Comparison of ENCODE assay signal across 3 cellular contexts in the genomic region with DNA sequence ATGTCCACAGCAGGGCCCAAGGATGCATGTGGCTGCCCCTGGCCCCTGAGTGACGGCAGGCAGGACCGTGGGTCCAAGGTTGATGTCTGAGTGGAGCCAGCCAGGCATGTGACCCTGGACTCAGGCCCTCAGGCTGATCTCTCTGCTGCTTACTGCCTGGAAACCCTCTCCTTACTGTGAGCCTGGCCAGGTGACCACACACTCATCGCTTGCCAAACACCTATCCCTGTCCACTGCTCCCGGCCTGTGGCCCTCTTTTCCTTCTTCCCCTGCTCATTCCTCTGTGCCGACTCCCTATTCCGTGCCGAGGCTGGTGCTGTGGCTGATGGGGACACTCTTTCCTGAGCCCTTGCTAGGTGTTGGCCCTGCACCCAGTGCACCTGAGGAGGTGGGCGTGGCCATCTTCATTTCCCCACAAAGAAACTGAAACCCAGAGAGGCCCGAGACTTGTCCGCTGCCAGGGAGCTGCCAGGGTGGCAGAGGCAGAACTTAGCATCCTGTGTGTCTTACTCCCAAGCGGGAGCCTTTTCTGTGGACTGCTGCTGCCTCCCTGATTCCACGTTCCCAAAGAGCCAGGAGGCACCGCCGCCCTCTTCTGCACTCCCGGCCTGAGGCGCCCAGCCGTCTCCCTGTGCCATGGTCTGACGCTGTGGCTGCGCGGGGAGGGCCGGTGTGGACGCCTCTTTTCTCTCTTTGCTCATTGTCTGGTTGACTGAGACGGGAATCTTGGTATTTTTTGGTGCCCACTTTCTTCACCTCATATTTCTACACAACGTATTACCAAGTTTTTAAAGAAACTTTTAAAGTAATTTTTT.
A peak's percentile ranks its signal among the peaks of the same experiment; 100 is the strongest.
TF ChIP-seq lines count a peak whose summit lies in the region.

No MANE protein-coding gene starts in this region.

TF ChIP-seq in IMR-90, 13 proteins besides CTCF, POLR2A, EP300 and RAD21:
- no peak for TF ChIP-seq MAZ (IDR thresholded peaks at IDR 0.05; ENCODE audit: borderline replicate concordance, low read depth, low read length)
- TF ChIP-seq, protein P1, sequence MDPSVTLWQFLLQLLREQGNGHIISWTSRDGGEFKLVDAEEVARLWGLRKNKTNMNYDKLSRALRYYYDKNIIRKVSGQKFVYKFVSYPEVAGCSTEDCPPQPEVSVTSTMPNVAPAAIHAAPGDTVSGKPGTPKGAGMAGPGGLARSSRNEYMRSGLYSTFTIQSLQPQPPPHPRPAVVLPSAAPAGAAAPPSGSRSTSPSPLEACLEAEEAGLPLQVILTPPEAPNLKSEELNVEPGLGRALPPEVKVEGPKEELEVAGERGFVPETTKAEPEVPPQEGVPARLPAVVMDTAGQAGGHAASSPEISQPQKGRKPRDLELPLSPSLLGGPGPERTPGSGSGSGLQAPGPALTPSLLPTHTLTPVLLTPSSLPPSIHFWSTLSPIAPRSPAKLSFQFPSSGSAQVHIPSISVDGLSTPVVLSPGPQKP (IDR thresholded peaks at IDR 0.05; ENCODE audit: borderline replicate concordance, low read depth, low read length) = no peak
- no peak for TF ChIP-seq RCOR1 (IDR thresholded peaks at IDR 0.05; ENCODE audit: insufficient replicate concordance, low read length)
- TF ChIP-seq MAFK (IDR thresholded peaks at IDR 0.05; ENCODE audit: low read depth, low read length) = no peak
- TF ChIP-seq CEBPB (IDR thresholded peaks at IDR 0.05; ENCODE audit: low read depth, low read length) = no peak
- TF ChIP-seq MXI1 (IDR thresholded peaks at IDR 0.05; ENCODE audit: borderline replicate concordance, low read depth, low read length) = no peak
- no peak for TF ChIP-seq NFE2L2 (IDR thresholded peaks at IDR 0.05; ENCODE audit: low read depth, low read length)
- no peak for TF ChIP-seq CHD1 (IDR thresholded peaks at IDR 0.05; ENCODE audit: low read depth, low read length)
- no peak for TF ChIP-seq SMC3 (IDR thresholded peaks at IDR 0.05; ENCODE audit: low read depth, low read length)
- TF ChIP-seq RFX5 (IDR thresholded peaks at IDR 0.05; ENCODE audit: low read depth, low read length) = no peak
- TF ChIP-seq BHLHE40 (IDR thresholded peaks at IDR 0.05; ENCODE audit: low read depth, low read length) = no peak
- TF ChIP-seq, protein P2, sequence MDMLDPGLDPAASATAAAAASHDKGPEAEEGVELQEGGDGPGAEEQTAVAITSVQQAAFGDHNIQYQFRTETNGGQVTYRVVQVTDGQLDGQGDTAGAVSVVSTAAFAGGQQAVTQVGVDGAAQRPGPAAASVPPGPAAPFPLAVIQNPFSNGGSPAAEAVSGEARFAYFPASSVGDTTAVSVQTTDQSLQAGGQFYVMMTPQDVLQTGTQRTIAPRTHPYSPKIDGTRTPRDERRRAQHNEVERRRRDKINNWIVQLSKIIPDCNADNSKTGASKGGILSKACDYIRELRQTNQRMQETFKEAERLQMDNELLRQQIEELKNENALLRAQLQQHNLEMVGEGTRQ (IDR thresholded peaks at IDR 0.05; ENCODE audit: low read depth, low read length) = no peak
- TF ChIP-seq FOS (IDR thresholded peaks at IDR 0.05; ENCODE audit: low read depth, low read length) = no peak

TF ChIP-seq in WTC11, 78 proteins besides CTCF, POLR2A, EP300 and RAD21:
- TF ChIP-seq GABPB1 (CRISPR knock-in tag; IDR thresholded peaks at IDR 0.05) (no peak), ZNF416 (CRISPR knock-in tag; IDR thresholded peaks at IDR 0.05) (no peak), FOXK1 (CRISPR knock-in tag; IDR thresholded peaks at IDR 0.05) (no peak), ESRRA (CRISPR knock-in tag; IDR thresholded peaks at IDR 0.05; ENCODE audit: borderline replicate concordance) (no peak), MXD4 (CRISPR knock-in tag; IDR thresholded peaks at IDR 0.05; ENCODE audit: borderline replicate concordance) (no peak), ZNF138 (CRISPR knock-in tag; conservative IDR thresholded peaks at IDR 0.05) (no peak), SP1 (CRISPR knock-in tag; conservative IDR thresholded peaks at IDR 0.05) (no peak), CREM (CRISPR knock-in tag; IDR thresholded peaks at IDR 0.05) (no peak), GRHL2 (CRISPR knock-in tag; IDR thresholded peaks at IDR 0.05; ENCODE audit: insufficient replicate concordance, severe bottlenecking) (no peak), ELF4 (CRISPR knock-in tag; IDR thresholded peaks at IDR 0.05; ENCODE audit: low read depth) (no peak), SOX15 (CRISPR knock-in tag; IDR thresholded peaks at IDR 0.05) (no peak), MYBL2 (CRISPR knock-in tag; IDR thresholded peaks at IDR 0.05) (no peak), JUN (CRISPR knock-in tag; IDR thresholded peaks at IDR 0.05) (no peak), NR1H2 (CRISPR knock-in tag; IDR thresholded peaks at IDR 0.05) (no peak)
- TF ChIP-seq, protein P3, sequence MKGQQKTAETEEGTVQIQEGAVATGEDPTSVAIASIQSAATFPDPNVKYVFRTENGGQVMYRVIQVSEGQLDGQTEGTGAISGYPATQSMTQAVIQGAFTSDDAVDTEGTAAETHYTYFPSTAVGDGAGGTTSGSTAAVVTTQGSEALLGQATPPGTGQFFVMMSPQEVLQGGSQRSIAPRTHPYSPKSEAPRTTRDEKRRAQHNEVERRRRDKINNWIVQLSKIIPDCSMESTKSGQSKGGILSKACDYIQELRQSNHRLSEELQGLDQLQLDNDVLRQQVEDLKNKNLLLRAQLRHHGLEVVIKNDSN (CRISPR knock-in tag; IDR thresholded peaks at IDR 0.05) = no peak
- TF ChIP-seq, protein P2 (CRISPR knock-in tag; IDR thresholded peaks at IDR 0.05) = no peak
- TF ChIP-seq, protein P4, sequence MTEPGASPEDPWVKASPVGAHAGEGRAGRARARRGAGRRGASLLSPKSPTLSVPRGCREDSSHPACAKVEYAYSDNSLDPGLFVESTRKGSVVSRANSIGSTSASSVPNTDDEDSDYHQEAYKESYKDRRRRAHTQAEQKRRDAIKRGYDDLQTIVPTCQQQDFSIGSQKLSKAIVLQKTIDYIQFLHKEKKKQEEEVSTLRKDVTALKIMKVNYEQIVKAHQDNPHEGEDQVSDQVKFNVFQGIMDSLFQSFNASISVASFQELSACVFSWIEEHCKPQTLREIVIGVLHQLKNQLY (CRISPR knock-in tag; IDR thresholded peaks at IDR 0.05) = no peak
- TF ChIP-seq, protein P5, sequence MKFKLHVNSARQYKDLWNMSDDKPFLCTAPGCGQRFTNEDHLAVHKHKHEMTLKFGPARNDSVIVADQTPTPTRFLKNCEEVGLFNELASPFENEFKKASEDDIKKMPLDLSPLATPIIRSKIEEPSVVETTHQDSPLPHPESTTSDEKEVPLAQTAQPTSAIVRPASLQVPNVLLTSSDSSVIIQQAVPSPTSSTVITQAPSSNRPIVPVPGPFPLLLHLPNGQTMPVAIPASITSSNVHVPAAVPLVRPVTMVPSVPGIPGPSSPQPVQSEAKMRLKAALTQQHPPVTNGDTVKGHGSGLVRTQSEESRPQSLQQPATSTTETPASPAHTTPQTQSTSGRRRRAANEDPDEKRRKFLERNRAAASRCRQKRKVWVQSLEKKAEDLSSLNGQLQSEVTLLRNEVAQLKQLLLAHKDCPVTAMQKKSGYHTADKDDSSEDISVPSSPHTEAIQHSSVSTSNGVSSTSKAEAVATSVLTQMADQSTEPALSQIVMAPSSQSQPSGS (CRISPR knock-in tag; IDR thresholded peaks at IDR 0.05; ENCODE audit: borderline replicate concordance, low read depth) = no peak
- TF ChIP-seq, protein P6, sequence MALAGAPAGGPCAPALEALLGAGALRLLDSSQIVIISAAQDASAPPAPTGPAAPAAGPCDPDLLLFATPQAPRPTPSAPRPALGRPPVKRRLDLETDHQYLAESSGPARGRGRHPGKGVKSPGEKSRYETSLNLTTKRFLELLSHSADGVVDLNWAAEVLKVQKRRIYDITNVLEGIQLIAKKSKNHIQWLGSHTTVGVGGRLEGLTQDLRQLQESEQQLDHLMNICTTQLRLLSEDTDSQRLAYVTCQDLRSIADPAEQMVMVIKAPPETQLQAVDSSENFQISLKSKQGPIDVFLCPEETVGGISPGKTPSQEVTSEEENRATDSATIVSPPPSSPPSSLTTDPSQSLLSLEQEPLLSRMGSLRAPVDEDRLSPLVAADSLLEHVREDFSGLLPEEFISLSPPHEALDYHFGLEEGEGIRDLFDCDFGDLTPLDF (CRISPR knock-in tag; IDR thresholded peaks at IDR 0.05) = no peak
- TF ChIP-seq, protein P7, sequence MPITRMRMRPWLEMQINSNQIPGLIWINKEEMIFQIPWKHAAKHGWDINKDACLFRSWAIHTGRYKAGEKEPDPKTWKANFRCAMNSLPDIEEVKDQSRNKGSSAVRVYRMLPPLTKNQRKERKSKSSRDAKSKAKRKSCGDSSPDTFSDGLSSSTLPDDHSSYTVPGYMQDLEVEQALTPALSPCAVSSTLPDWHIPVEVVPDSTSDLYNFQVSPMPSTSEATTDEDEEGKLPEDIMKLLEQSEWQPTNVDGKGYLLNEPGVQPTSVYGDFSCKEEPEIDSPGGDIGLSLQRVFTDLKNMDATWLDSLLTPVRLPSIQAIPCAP (CRISPR knock-in tag; IDR thresholded peaks at IDR 0.05) = no peak
TF ChIP-seq in WTC11: peak in this region for 0.

TF ChIP-seq in HepG2, 621 proteins besides CTCF, POLR2A, EP300 and RAD21 (continues in another document):
- TF ChIP-seq FOXA1 (IDR thresholded peaks at IDR 0.05) (no peak), FOXA1 (CRISPR knock-in tag; IDR thresholded peaks at IDR 0.05) (no peak), KLF9 (CRISPR knock-in tag; IDR thresholded peaks at IDR 0.05; ENCODE audit: low read depth) (no peak), HNF4A (CRISPR knock-in tag; IDR thresholded peaks at IDR 0.05) (peak; percentile 61), MTA1 (CRISPR knock-in tag; IDR thresholded peaks at IDR 0.05; ENCODE audit: borderline replicate concordance) (peak; percentile 44; the same call in 1 of the 2 replicates), ZNF451 (CRISPR knock-in tag; IDR thresholded peaks at IDR 0.05) (0 out of 2 replicates have a peak, but pooled peaks have one; percentile 22), NFYB (CRISPR knock-in tag; IDR thresholded peaks at IDR 0.05) (no peak)
- TF ChIP-seq, protein P8, sequence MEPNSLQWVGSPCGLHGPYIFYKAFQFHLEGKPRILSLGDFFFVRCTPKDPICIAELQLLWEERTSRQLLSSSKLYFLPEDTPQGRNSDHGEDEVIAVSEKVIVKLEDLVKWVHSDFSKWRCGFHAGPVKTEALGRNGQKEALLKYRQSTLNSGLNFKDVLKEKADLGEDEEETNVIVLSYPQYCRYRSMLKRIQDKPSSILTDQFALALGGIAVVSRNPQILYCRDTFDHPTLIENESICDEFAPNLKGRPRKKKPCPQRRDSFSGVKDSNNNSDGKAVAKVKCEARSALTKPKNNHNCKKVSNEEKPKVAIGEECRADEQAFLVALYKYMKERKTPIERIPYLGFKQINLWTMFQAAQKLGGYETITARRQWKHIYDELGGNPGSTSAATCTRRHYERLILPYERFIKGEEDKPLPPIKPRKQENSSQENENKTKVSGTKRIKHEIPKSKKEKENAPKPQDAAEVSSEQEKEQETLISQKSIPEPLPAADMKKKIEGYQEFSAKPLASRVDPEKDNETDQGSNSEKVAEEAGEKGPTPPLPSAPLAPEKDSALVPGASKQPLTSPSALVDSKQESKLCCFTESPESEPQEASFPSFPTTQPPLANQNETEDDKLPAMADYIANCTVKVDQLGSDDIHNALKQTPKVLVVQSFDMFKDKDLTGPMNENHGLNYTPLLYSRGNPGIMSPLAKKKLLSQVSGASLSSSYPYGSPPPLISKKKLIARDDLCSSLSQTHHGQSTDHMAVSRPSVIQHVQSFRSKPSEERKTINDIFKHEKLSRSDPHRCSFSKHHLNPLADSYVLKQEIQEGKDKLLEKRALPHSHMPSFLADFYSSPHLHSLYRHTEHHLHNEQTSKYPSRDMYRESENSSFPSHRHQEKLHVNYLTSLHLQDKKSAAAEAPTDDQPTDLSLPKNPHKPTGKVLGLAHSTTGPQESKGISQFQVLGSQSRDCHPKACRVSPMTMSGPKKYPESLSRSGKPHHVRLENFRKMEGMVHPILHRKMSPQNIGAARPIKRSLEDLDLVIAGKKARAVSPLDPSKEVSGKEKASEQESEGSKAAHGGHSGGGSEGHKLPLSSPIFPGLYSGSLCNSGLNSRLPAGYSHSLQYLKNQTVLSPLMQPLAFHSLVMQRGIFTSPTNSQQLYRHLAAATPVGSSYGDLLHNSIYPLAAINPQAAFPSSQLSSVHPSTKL (CRISPR knock-in tag; IDR thresholded peaks at IDR 0.05) = 0 out of 2 replicates have a peak, but pooled peaks have one; percentile 10
- TF ChIP-seq, protein P2 (IDR thresholded peaks at IDR 0.05; ENCODE audit: low read depth, low read length) = no peak
- TF ChIP-seq, protein P2 (CRISPR knock-in tag; IDR thresholded peaks at IDR 0.05; ENCODE audit: borderline replicate concordance) = peak; percentile 33; the same call in 1 of the 2 replicates
- TF ChIP-seq, protein P9, sequence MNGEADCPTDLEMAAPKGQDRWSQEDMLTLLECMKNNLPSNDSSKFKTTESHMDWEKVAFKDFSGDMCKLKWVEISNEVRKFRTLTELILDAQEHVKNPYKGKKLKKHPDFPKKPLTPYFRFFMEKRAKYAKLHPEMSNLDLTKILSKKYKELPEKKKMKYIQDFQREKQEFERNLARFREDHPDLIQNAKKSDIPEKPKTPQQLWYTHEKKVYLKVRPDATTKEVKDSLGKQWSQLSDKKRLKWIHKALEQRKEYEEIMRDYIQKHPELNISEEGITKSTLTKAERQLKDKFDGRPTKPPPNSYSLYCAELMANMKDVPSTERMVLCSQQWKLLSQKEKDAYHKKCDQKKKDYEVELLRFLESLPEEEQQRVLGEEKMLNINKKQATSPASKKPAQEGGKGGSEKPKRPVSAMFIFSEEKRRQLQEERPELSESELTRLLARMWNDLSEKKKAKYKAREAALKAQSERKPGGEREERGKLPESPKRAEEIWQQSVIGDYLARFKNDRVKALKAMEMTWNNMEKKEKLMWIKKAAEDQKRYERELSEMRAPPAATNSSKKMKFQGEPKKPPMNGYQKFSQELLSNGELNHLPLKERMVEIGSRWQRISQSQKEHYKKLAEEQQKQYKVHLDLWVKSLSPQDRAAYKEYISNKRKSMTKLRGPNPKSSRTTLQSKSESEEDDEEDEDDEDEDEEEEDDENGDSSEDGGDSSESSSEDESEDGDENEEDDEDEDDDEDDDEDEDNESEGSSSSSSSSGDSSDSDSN (CRISPR knock-in tag; IDR thresholded peaks at IDR 0.05) = peak; percentile 28; the same call in 1 of the 2 replicates
